In genomic region chr14:71555654-71556559, GRCh38 we compare ENCODE assay signal across 8 cellular contexts.
DNase-seq lines count a peak whose midpoint lies in the region; ATAC-seq and TF ChIP-seq lines count a peak whose summit lies in the region.

No MANE protein-coding gene starts in this region.

- H3K4me1 ChIP-seq in neuronal stem cell (ENCODE audit: control insufficient read depth in 2 of 2, insufficient read depth in 1 of 2, low read depth in 1 of 2, low read length in 2 of 2) = peaks cover 0 to 2% of the 10 kb centered on the region in 2 donors

- no peak overlapping the region for H2BK12ac ChIP-seq in neuronal stem cell (ENCODE audit: low read length)

- no peaks in the 10 kb centered on the region for H3K9me3 Mint-ChIP-seq in activated naive CD8-positive, alpha-beta T cell (ENCODE audit: low read depth)
- H3K9me3 Mint-ChIP-seq in progenitor cell of endocrine pancreas (ENCODE audit: low read depth) = no peaks in the 10 kb centered on the region

- no peak overlapping the region for H2AFZ ChIP-seq in neuronal stem cell (ENCODE audit: low read length)

- peak overlapping the region; percentile 97 for H3K27ac Mint-ChIP-seq in activated naive CD8-positive, alpha-beta T cell
- H3K27ac Mint-ChIP-seq in progenitor cell of endocrine pancreas = peak overlapping the region; percentile 89

- no peak overlapping the region for H2BK120ac ChIP-seq in neuronal stem cell (ENCODE audit: low read depth, low read length)

- H4K91ac ChIP-seq in neuronal stem cell (ENCODE audit: low read depth, low read length, poor library complexity) = no peak overlapping the region

- H2BK15ac ChIP-seq in neuronal stem cell (ENCODE audit: low read length) = no peak overlapping the region

- H3K4me3 Mint-ChIP-seq in activated naive CD8-positive, alpha-beta T cell = peak overlapping the region; percentile 71
- H3K4me3 Mint-ChIP-seq in progenitor cell of endocrine pancreas (ENCODE audit: low read depth) = no peak overlapping the region

- H3K4ac ChIP-seq in neuronal stem cell (ENCODE audit: low read length) = no peak overlapping the region

- no peaks in the 10 kb centered on the region for H3K79me1 ChIP-seq in neuronal stem cell (ENCODE audit: low read depth, low read length)

- H3K23ac ChIP-seq in neuronal stem cell (ENCODE audit: low read depth, low read length, poor library complexity) = no peak overlapping the region

- no peak overlapping the region for H3K18ac ChIP-seq in neuronal stem cell (ENCODE audit: low read length)

- no peak for TF ChIP-seq CTCF in progenitor cell of endocrine pancreas (IDR thresholded peaks at IDR 0.05; ENCODE audit: unreplicated experiment)

- no peak overlapping the region for H3K27ac ChIP-seq in neuronal stem cell (replicated peaks; ENCODE audit: low read length)

- no peaks in the 10 kb centered on the region for H3K27me3 ChIP-seq in neuronal stem cell (ENCODE audit: control insufficient read depth in 3 of 3, insufficient read depth in 3 of 3, low read depth in 1 of 3, low read length in 3 of 3)

- no peaks in the 10 kb centered on the region for H3K9me3 ChIP-seq in neuronal stem cell (replicated peaks in 1 of 2; ENCODE audit: control insufficient read depth in 2 of 2, insufficient read depth in 1 of 2, low read depth in 1 of 2, low read length in 2 of 2)

- peak; percentile 90 for ATAC-seq in GM18909 (IDR thresholded peaks at IDR 0.05; ENCODE audit: poor library complexity, unreplicated experiment)
- ATAC-seq in HG02885 (IDR thresholded peaks at IDR 0.05; ENCODE audit: poor library complexity, unreplicated experiment) = peak; percentile 91

- WGBS in neuronal stem cell (ENCODE audit: extremely low coverage in 2 of 2, insufficient read length in 2 of 2, insufficient replicate concordance in 1 of 2), 2 donors = no CpG with 5 or more reads among the region's 5 CpGs

- no peaks in the 10 kb centered on the region for H3K36me3 ChIP-seq in neuronal stem cell (replicated peaks in 1 of 2; ENCODE audit: control insufficient read depth in 2 of 2, insufficient read depth in 2 of 2, low read length in 2 of 2)

- H3K4me2 ChIP-seq in neuronal stem cell (ENCODE audit: insufficient read depth, low read length, poor library complexity, severe bottlenecking) = no peak overlapping the region

- no peak overlapping the region for H3K4me3 ChIP-seq in neuronal stem cell (ENCODE audit: low read length in 2 of 2)

- no peak overlapping the region for H2AK5ac ChIP-seq in neuronal stem cell (ENCODE audit: low read depth, low read length)

- no peak overlapping the region for H4K8ac ChIP-seq in neuronal stem cell (ENCODE audit: low read depth, low read length)

- H3K36me3 Mint-ChIP-seq in activated naive CD8-positive, alpha-beta T cell = peaks cover 9% of the 10 kb centered on the region
- H3K36me3 Mint-ChIP-seq in progenitor cell of endocrine pancreas (ENCODE audit: insufficient read depth) = peaks cover 8% of the 10 kb centered on the region

- no peak overlapping the region for H3K14ac ChIP-seq in neuronal stem cell (ENCODE audit: low read length)

- no peaks in the 10 kb centered on the region for H3K27me3 Mint-ChIP-seq in activated naive CD8-positive, alpha-beta T cell
- H3K27me3 Mint-ChIP-seq in progenitor cell of endocrine pancreas = no peaks in the 10 kb centered on the region

- H3K9ac ChIP-seq in neuronal stem cell (ENCODE audit: low read depth, low read length, poor library complexity) = no peak overlapping the region

- H2BK5ac ChIP-seq in neuronal stem cell (ENCODE audit: low read length) = no peak overlapping the region

- peaks cover 78% of the 10 kb centered on the region for H3K4me1 Mint-ChIP-seq in activated naive CD8-positive, alpha-beta T cell (ENCODE audit: low read depth)
- H3K4me1 Mint-ChIP-seq in progenitor cell of endocrine pancreas (ENCODE audit: low read depth) = peaks cover 21% of the 10 kb centered on the region

- peak; percentile 42 for DNase-seq in OCI-M1 (lab: John Stamatoyannopoulos, UW)
- DNase-seq in progenitor cell of endocrine pancreas (ENCODE audit: low spot score, unreplicated experiment) = no peak
- no peak for DNase-seq in SHP77 (lab: John Stamatoyannopoulos, UW)
- no peak for DNase-seq in neuronal stem cell (ENCODE audit: low spot score)
- no peak for DNase-seq in effector CD8-positive, alpha-beta T cell (lab: John Stamatoyannopoulos, UW)
